In the genomic region with DNA sequence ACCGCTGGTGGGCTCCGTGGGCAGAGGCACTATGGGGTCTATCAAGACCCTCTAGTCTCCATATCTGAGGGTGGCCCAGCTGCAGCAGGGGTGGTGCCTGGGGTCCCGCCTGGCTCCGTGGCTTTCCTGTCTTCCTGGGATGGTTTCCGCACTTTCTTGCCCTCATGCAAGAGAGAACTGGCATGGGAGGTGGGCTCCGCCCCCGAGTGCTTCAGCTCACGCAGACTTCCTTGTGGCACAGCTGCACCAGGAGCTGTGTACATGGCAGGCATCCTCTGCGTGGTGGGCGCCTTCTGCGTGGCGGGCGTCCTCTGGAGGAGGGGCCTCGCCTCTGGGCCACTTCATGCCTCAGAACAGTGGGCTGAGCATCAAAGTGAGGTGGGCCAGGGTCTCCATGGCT, we compare ENCODE assay signal across 17 cellular contexts.
DNase-seq lines count a peak whose midpoint lies in the region; ATAC-seq and TF ChIP-seq lines count a peak whose summit lies in the region.
"Had no signal": no experiment of that assay in that cellular context is flagged by ENCODE, and none has a peak within 500 bp of the region (broad histone marks: within the 10 kb centered on the region; RNA-seq: fewer than 3 reads in every experiment).

No MANE protein-coding gene starts in this region.

- DNase-seq in IMR-90 (no peak), caudate nucleus (lab: John Stamatoyannopoulos, UW) (peak in 20 of 61 donors; percentile 7 to 59 (median 37)), OCI-M1 (lab: John Stamatoyannopoulos, UW) (no peak), brain microvascular endothelial cell (no peak), HAP-1 (ENCODE audit: low spot score in 2 of 2) (no peak)
- DNase-seq in stimulated activated CD4-positive, alpha-beta T cell treated with anti-CD3 and anti-CD28 coated beads, Interleukin-15, amount 100 ng/mL, for 24 hours: no peak
- DNase-seq: ACHN; BE2C; CD4-positive, alpha-beta memory T cell; DND-41; EL; H9 had no signal

- H3F3A ChIP-seq in neural cell (ENCODE audit: insufficient read depth, low read length, poor library complexity, severe bottlenecking): no peaks in the 10 kb centered on the region

- H3K4me1 ChIP-seq in IMR-90 (ENCODE audit: control insufficient read depth, insufficient read depth, low read length) (no peaks in the 10 kb centered on the region), HAP-1 (no peaks in the 10 kb centered on the region)

- H3K27ac ChIP-seq in IMR-90 (ENCODE audit: insufficient read depth, low read length) (no peak overlapping the region), caudate nucleus (ENCODE audit: low read depth, low read length) (peak overlapping the region; percentile 100), neural cell (ENCODE audit: low read length) (peak overlapping the region; percentile 56), temporal lobe (ENCODE audit: low read depth, low read length) (peak overlapping the region; percentile 99), brain microvascular endothelial cell (no peak overlapping the region)
- H3K27ac ChIP-seq: HL-60 had no signal

- H3K23ac ChIP-seq in IMR-90 (ENCODE audit: low read depth, low read length): no peak overlapping the region

- H2BK120ac ChIP-seq in IMR-90 (ENCODE audit: low read depth, low read length): no peak overlapping the region

- H2BK5ac ChIP-seq in IMR-90 (ENCODE audit: low read depth, low read length, poor library complexity, severe bottlenecking): no peak overlapping the region

- dilution Hi-C loops in IMR-90 (cut with HindIII; ENCODE audit: low sequenced_read_pairs, unreplicated experiment): no loop called here

- H2BK20ac ChIP-seq in IMR-90 (ENCODE audit: low read depth, low read length): no peak overlapping the region

- H3K4ac ChIP-seq in IMR-90 (ENCODE audit: low read depth, low read length): no peak overlapping the region

- no peak overlapping the region for H3K4me3 ChIP-seq in IMR-90 (ENCODE audit: insufficient read depth, low read depth, low read length)
- H3K4me3 ChIP-seq in neural cell (ENCODE audit: low read length): no peak overlapping the region
- no peak overlapping the region for H3K4me3 ChIP-seq in brain microvascular endothelial cell (ENCODE audit: low read depth, low read length)
- no peak overlapping the region for H3K4me3 ChIP-seq in HAP-1
- H3K4me3 ChIP-seq: GM12878, K562 had no signal

- H4K91ac ChIP-seq in IMR-90 (ENCODE audit: insufficient read depth, low read depth, low read length): no peak overlapping the region

- H3K18ac ChIP-seq in IMR-90 (ENCODE audit: low read depth, low read length): no peak overlapping the region

- no peak overlapping the region for H2BK15ac ChIP-seq in IMR-90 (ENCODE audit: low read depth, low read length)

- no peaks in the 10 kb centered on the region for H3K9me1 ChIP-seq in IMR-90 (ENCODE audit: insufficient read depth, low read length)

- H3K4me2 ChIP-seq in IMR-90 (ENCODE audit: low read depth, low read length): no peak overlapping the region
- no peak overlapping the region for H3K4me2 ChIP-seq in neural cell (ENCODE audit: low read length)

- in situ Hi-C loops in IMR-90 (cut with MboI; ENCODE audit: low sequenced_read_pairs) (no loop called here), brain microvascular endothelial cell (cut with HindIII; ENCODE audit: low pct_ligation_motif_present, low sequenced_read_pairs) (no loop called here), HAP-1 (cut with MboI; ENCODE audit: low sequenced_read_pairs) (no loop called here)

- H3K56ac ChIP-seq in IMR-90 (ENCODE audit: extremely low read depth, insufficient read depth, low read length): no peak overlapping the region

- H4K5ac ChIP-seq in IMR-90 (ENCODE audit: low read depth, low read length): no peak overlapping the region

- no peak overlapping the region for H4K8ac ChIP-seq in IMR-90 (ENCODE audit: low read depth in 2 of 2, low read length in 2 of 2)

- no TSS peak for BruUV-seq in IMR-90 (replicated peaks; lab: Mats Ljungman, UMichigan)

- H2AK9ac ChIP-seq in IMR-90 (replicated peaks; ENCODE audit: low read depth, low read length, poor library complexity): no peak overlapping the region

- H3K9me3 ChIP-seq in IMR-90 (ENCODE audit: control insufficient read depth, insufficient read depth, low read length) (no peaks in the 10 kb centered on the region), neural cell (ENCODE audit: low read length) (no peaks in the 10 kb centered on the region), HAP-1 (no peaks in the 10 kb centered on the region)
- H3K9me3 ChIP-seq: BE2C had no signal

- intact Hi-C loops in IMR-90 (cut with micrococcal nuclease): no loop called here

- no peak for ATAC-seq in IMR-90 (ENCODE audit: low read depth)
- ATAC-seq: GM12878, K562 had no signal

- H3K27me3 ChIP-seq in IMR-90 (ENCODE audit: control insufficient read depth, insufficient read depth, low read length): no peaks in the 10 kb centered on the region
- no peaks in the 10 kb centered on the region for H3K27me3 ChIP-seq in neural cell (ENCODE audit: insufficient read depth, low read depth, low read length)
- no peaks in the 10 kb centered on the region for H3K27me3 ChIP-seq in brain microvascular endothelial cell (replicated peaks)
- no peaks in the 10 kb centered on the region for H3K27me3 ChIP-seq in HAP-1 (ENCODE audit: low read depth)
- H3K27me3 ChIP-seq: BE2C had no signal

- H3K9ac ChIP-seq in IMR-90 (ENCODE audit: low read depth, low read length) (no peak overlapping the region), neural cell (ENCODE audit: low read length) (peak overlapping the region; percentile 26)

- no peak for TF ChIP-seq RAD21 in IMR-90 (IDR thresholded peaks at IDR 0.05; ENCODE audit: low read length)
- TF ChIP-seq RAD21 in neural cell (conservative IDR thresholded peaks at IDR 0.05): no peak

- no peaks in the 10 kb centered on the region for H3K9me2 ChIP-seq in neural cell (ENCODE audit: insufficient read depth, low read length)

- no peaks in the 10 kb centered on the region; the same call in 1 of the 2 replicates for H4K20me1 ChIP-seq in IMR-90 (ENCODE audit: insufficient read depth, low read length)
- H4K20me1 ChIP-seq in neural cell (ENCODE audit: insufficient read depth): no peaks in the 10 kb centered on the region

- no peaks in the 10 kb centered on the region for H3K79me2 ChIP-seq in neural cell (replicated peaks; ENCODE audit: insufficient read depth, low read length)

- no peak overlapping the region for H2AK5ac ChIP-seq in IMR-90 (ENCODE audit: low read depth, low read length)

- no peaks in the 10 kb centered on the region for H3K36me3 ChIP-seq in IMR-90 (ENCODE audit: control insufficient read depth, insufficient read depth, low read length)
- H3K36me3 ChIP-seq in neural cell (ENCODE audit: insufficient read depth, low read length): no peaks in the 10 kb centered on the region
- H3K36me3 ChIP-seq in brain microvascular endothelial cell (replicated peaks): no peaks in the 10 kb centered on the region
- H3K36me3 ChIP-seq in HAP-1 (replicated peaks): no peaks in the 10 kb centered on the region
- H3K36me3 ChIP-seq: BE2C had no signal

- TF ChIP-seq CTCF in IMR-90 (conservative IDR thresholded peaks at IDR 0.05; ENCODE audit: low read depth, low read length) (no peak), neural cell (IDR thresholded peaks at IDR 0.05; ENCODE audit: poor library complexity, severe bottlenecking) (no peak), brain microvascular endothelial cell (IDR thresholded peaks at IDR 0.05; ENCODE audit: low read depth, low read length, missing control alignments) (no peak)

- no peaks in the 10 kb centered on the region for H3K79me1 ChIP-seq in IMR-90 (ENCODE audit: low read depth in 1 of 2, low read length in 2 of 2)

- POLR2A ChIA-PET in IMR-90 (lab: Charles Lee; ENCODE audit: unreplicated experiment): no interaction called here

- TF ChIP-seq POLR2A in IMR-90 (IDR thresholded peaks at IDR 0.05; ENCODE audit: low read depth, low read length): no peak

- H3K14ac ChIP-seq in IMR-90 (replicated peaks; ENCODE audit: low read depth, low read length): no peak overlapping the region

- TF ChIP-seq EP300 in neural cell (conservative IDR thresholded peaks at IDR 0.05; ENCODE audit: poor library complexity, severe bottlenecking): no peak

- 78% methylated on average over 7 of the region's 14 CpGs; no CpG with 5 or more reads in 1 of the 2 experiments for WGBS in IMR-90 (ENCODE audit: extremely low coverage in 2 of 2, insufficient read length in 1 of 2), 2 experiments

- H2AFZ ChIP-seq in IMR-90 (replicated peaks; ENCODE audit: low read length, poor library complexity): peak overlapping the region; percentile 35
- no peak overlapping the region for H2AFZ ChIP-seq in neural cell (ENCODE audit: low read depth, low read length)

- CTCF ChIA-PET in IMR-90 (lab: Yijun Ruan, JAX): no interaction called here

TF ChIP-seq in IMR-90, 13 proteins besides CTCF, POLR2A, EP300 and RAD21 (continues in another document):
- TF ChIP-seq, protein P1, sequence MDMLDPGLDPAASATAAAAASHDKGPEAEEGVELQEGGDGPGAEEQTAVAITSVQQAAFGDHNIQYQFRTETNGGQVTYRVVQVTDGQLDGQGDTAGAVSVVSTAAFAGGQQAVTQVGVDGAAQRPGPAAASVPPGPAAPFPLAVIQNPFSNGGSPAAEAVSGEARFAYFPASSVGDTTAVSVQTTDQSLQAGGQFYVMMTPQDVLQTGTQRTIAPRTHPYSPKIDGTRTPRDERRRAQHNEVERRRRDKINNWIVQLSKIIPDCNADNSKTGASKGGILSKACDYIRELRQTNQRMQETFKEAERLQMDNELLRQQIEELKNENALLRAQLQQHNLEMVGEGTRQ (IDR thresholded peaks at IDR 0.05; ENCODE audit: low read depth, low read length): no peak
- TF ChIP-seq SMC3 (IDR thresholded peaks at IDR 0.05; ENCODE audit: low read depth, low read length) (no peak), CEBPB (IDR thresholded peaks at IDR 0.05; ENCODE audit: low read depth, low read length) (no peak)

TF ChIP-seq in neural cell, 6 proteins besides CTCF, POLR2A, EP300 and RAD21 (continues in another document):
- no peak for TF ChIP-seq TAF1 (IDR thresholded peaks at IDR 0.05; ENCODE audit: low read depth)
- TF ChIP-seq POLR2AphosphoS5 (IDR thresholded peaks at IDR 0.05): no peak
- no peak for TF ChIP-seq MXI1 (conservative IDR thresholded peaks at IDR 0.05; ENCODE audit: poor library complexity, severe bottlenecking)

Comparison
In these comparisons a context has a peak if more than half of its experiments do, and no peak if none do; other contexts are left out.
1. H3K27ac ChIP-seq: peak in caudate nucleus (single experiment), neural cell (single experiment) and temporal lobe (single experiment); none in IMR-90 (single experiment) and brain microvascular endothelial cell (single experiment).